20 cellular contexts compared by ENCODE assay signal in the genomic region with DNA sequence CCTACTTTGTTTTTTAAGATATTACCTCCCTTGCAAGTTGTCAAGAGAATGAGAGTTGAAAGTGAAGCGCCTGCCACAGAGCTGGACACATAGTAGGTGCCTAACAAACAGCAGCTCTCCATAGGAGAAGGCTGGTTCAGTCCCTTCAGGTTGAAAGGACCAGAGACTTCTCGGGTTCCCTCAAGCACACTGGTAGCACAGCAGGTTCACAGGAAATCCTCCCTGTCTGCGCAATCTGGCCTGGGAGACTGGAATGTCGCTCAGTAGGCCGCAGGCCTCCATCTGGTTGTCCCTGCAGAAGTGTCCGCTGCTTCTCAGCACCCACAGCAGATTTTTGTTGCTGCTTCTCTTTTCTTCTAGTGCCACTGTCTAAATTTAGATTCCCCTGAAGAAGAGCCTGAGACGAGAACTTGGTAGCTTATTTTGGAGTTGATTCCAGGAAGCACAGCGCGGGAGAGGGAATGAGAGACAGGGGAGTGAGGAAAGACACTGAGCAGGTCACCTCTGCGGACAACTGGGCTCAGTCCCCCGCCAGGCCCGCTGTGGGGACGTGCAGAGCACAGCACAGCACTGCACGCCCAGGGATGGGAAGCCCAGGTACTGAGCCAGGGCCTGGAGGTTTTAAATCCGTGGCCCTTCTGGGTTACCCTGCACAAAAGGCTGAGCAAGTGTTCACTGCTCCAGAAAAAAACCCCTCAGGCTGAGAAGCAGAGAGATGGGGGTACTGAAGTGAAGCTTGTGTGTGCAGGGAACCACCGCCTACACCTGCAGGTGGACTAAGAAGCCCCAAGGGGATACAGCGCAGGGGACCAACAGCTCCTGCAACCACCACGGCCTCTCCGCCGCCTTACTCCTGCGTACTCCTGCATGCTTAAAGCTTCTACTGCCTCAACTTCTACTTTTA. TPM values are rescaled to one million over a fixed set of nuclear protein-coding genes. Genes with fewer than 3 reads are reported as not detected.
DNase-seq lines count a peak whose midpoint lies in the region; ATAC-seq and TF ChIP-seq lines count a peak whose summit lies in the region.
"Had no signal": no experiment of that assay in that cellular context is flagged by ENCODE, and none has a peak within 500 bp of the region (broad histone marks: within the 10 kb centered on the region; RNA-seq: fewer than 3 reads in every experiment).

No MANE protein-coding gene starts in this region.

- intact Hi-C loops in heart right ventricle (cut with DNase I), result no loop called here
- intact Hi-C loops in sciatic nerve (cut with DNase I), result no loop called here

- no peak for TF ChIP-seq POLR2A in Peyer's patch (IDR thresholded peaks at IDR 0.05)

- H3K4me1 ChIP-seq in Peyer's patch, result no peaks in the 10 kb centered on the region
- H3K4me1 ChIP-seq in heart right ventricle, result peaks cover 0 to 13% (median 6%) of the 10 kb centered on the region in 9 donors
- H3K4me1 ChIP-seq: prostate gland had no signal

- DNase-seq in GM20000 (ENCODE audit: low spot score) (peak; percentile 45), Peyer's patch (peak in 2 of 3 donors; percentile 61 to 69), heart right ventricle (peak in 1 of 2 donors; percentile 17), sciatic nerve (ENCODE audit: low spot score) (no peak), NCI-H446 (lab: John Stamatoyannopoulos, UW) (no peak), NCI-H1048 (lab: John Stamatoyannopoulos, UW) (no peak), NOMO-1 treated with DMSO at 0.1 percent for 48 hours (lab: John Stamatoyannopoulos, UW; ENCODE audit: unreplicated experiment) (no peak)
- DNase-seq in activated CD4-positive, alpha-beta T cell treated with anti-CD3 and anti-CD28 coated beads, Interleukin-2, amount 50 U/mL, for 4 hours, result no peak
- DNase-seq: activated CD4-positive, alpha-beta T cell treated with anti-CD3 and anti-CD28 coated beads for 1 hour; activated CD8-positive, alpha-beta memory T cell treated with anti-CD3 and anti-CD28 coated beads, Interleukin-2, amount 50 U/mL, for 48 hours; activated naive CD4-positive, alpha-beta T cell treated with Interleukin-2 at 50 U/mL for 16 hours; DMS53; GOT3; NCI-H1092; NCI-H2107; NCI-H748 treated with DMSO at 0.1 percent for 48 hours; T-helper 2 cell had no signal

- no peaks in the 10 kb centered on the region for H3K9me3 ChIP-seq in Peyer's patch
- no peaks in the 10 kb centered on the region for H3K9me3 ChIP-seq in heart right ventricle
- H3K9me3 ChIP-seq: prostate gland, thoracic aorta had no signal

- H3K36me3 ChIP-seq in Peyer's patch (no peaks in the 10 kb centered on the region), heart right ventricle (no peaks in the 10 kb centered on the region)
- H3K36me3 ChIP-seq: prostate gland, thoracic aorta had no signal

- H3K4me3 ChIP-seq in Peyer's patch (no peak overlapping the region), heart right ventricle (no peak overlapping the region)
- H3K4me3 ChIP-seq: prostate gland, thoracic aorta had no signal

- WGBS in heart right ventricle, 2 donors, result 56 to 64% methylated on average over 21 of the region's 21 CpGs

- no peak for TF ChIP-seq CTCF in GM20000 (IDR thresholded peaks at IDR 0.05; ENCODE audit: extremely low read depth, missing control alignments)
- no peak for TF ChIP-seq CTCF in Peyer's patch (IDR thresholded peaks at IDR 0.05)
- no peak for TF ChIP-seq CTCF in heart right ventricle (IDR thresholded peaks at IDR 0.05)

- peak; percentile 29 to 92 (median 65) for ATAC-seq in heart right ventricle
- peak; percentile 36 for ATAC-seq in sciatic nerve
- ATAC-seq: esophagus mucosa had no signal

- H3K27me3 ChIP-seq in Peyer's patch, result no peaks in the 10 kb centered on the region
- H3K27me3 ChIP-seq in heart right ventricle, result no peaks in the 10 kb centered on the region

- no peak overlapping the region for H3K27ac ChIP-seq in Peyer's patch
- H3K27ac ChIP-seq in heart right ventricle, result peak overlapping the region in 6 of 10 donors; percentile 9 to 60 (median 29)
- H3K27ac ChIP-seq: prostate gland, thoracic aorta had no signal

RNA-seq across cellular contexts. Expression of gene RBX1, which starts 31.6 kb away (rescaled TPM):
- total RNA-seq in Peyer's patch, result 10 to 100 TPM; 25.9 to 37.5 (median 27.2) TPM
- total RNA-seq in heart right ventricle, result 10 to 100 TPM; 58.0 to 71.6 (median 59.8) TPM
- 100 to 1,000 TPM in 1 of 2 donors, 10 to 100 TPM in 1; 86.3 to 123 TPM for polyA plus RNA-seq in heart right ventricle
- total RNA-seq in sciatic nerve, result 52.0 TPM

Comparison
In these comparisons a context has a peak if more than half of its experiments do, and no peak if none do; other contexts are left out.
1. DNase-seq: peak in GM20000 (single experiment) and Peyer's patch (2 of 3); none in sciatic nerve (single experiment), activated CD4-positive, alpha-beta T cell treated with anti-CD3 and anti-CD28 coated beads, Interleukin-2, amount 50 U/mL, for 4 hours (0 of 2), NCI-H446 (0 of 2), NCI-H1048 (single experiment) and NOMO-1 treated with DMSO at 0.1 percent for 48 hours (single experiment).
2. H3K27ac ChIP-seq: peak in heart right ventricle (6 of 10); none in Peyer's patch (0 of 4).